Comparison of ENCODE assay signal across 1 cellular context in genomic region chr17:40499551-40500189, GRCh38.
TF ChIP-seq lines count a peak whose summit lies in the region.

No MANE protein-coding gene starts in this region.

TF ChIP-seq in HepG2, 621 proteins besides CTCF, POLR2A, EP300 and RAD21 (continued from another document and continues in another):
- TF ChIP-seq ZNF513 (CRISPR knock-in tag; conservative IDR thresholded peaks at IDR 0.05) (no peak), ZNF30 (CRISPR knock-in tag; IDR thresholded peaks at IDR 0.05) (no peak), ETV5 (CRISPR knock-in tag; IDR thresholded peaks at IDR 0.05; ENCODE audit: borderline replicate concordance) (peak; percentile 48; the same call in 1 of the 2 replicates), SMAD3 (CRISPR knock-in tag; IDR thresholded peaks at IDR 0.05) (no peak), ZNF318 (CRISPR knock-in tag; IDR thresholded peaks at IDR 0.05) (no peak), ZBTB7A (CRISPR knock-in tag; IDR thresholded peaks at IDR 0.05) (no peak), PCBP2 (optimal IDR thresholded peaks at IDR 0.05; ENCODE audit: low read depth, low read length, poor library complexity, severe bottlenecking) (no peak), PCBP1 (IDR thresholded peaks at IDR 0.05; ENCODE audit: borderline replicate concordance, low read depth, low read length) (no peak), ZNF142 (CRISPR knock-in tag; IDR thresholded peaks at IDR 0.05) (no peak), FOXA3 (CRISPR knock-in tag; IDR thresholded peaks at IDR 0.05) (no peak), ZEB1 (IDR thresholded peaks at IDR 0.05; ENCODE audit: insufficient replicate concordance, low read depth) (no peak), ZNF576 (CRISPR knock-in tag; IDR thresholded peaks at IDR 0.05) (no peak), TEAD2 (CRISPR knock-in tag; IDR thresholded peaks at IDR 0.05) (no peak), ZNF788 (CRISPR knock-in tag; IDR thresholded peaks at IDR 0.05; ENCODE audit: borderline replicate concordance) (no peak), KDM5B (CRISPR knock-in tag; IDR thresholded peaks at IDR 0.05; ENCODE audit: borderline replicate concordance) (no peak), STAT6 (CRISPR knock-in tag; IDR thresholded peaks at IDR 0.05; ENCODE audit: borderline replicate concordance) (no peak), CENPT (CRISPR knock-in tag; IDR thresholded peaks at IDR 0.05; ENCODE audit: low read depth) (no peak; the same call in 1 of the 2 replicates), ZNF550 (CRISPR knock-in tag; IDR thresholded peaks at IDR 0.05; ENCODE audit: borderline replicate concordance) (no peak; the same call in 1 of the 2 replicates), ZBED4 (CRISPR knock-in tag; IDR thresholded peaks at IDR 0.05; ENCODE audit: borderline replicate concordance) (peak; percentile 79; the same call in 1 of the 2 replicates), NBN (conservative IDR thresholded peaks at IDR 0.05) (no peak), ZBTB38 (CRISPR knock-in tag; IDR thresholded peaks at IDR 0.05) (no peak), ZNF547 (CRISPR knock-in tag; IDR thresholded peaks at IDR 0.05) (no peak), CHD4 (IDR thresholded peaks at IDR 0.05; ENCODE audit: borderline replicate concordance, low read length) (no peak), ZNF782 (CRISPR knock-in tag; IDR thresholded peaks at IDR 0.05; ENCODE audit: borderline replicate concordance) (no peak), NFE2L2 (IDR thresholded peaks at IDR 0.05; ENCODE audit: low read length) (no peak), ZC3H13 (CRISPR knock-in tag; IDR thresholded peaks at IDR 0.05) (no peak), RFX1 (IDR thresholded peaks at IDR 0.05) (no peak), ZNF430 (CRISPR knock-in tag; IDR thresholded peaks at IDR 0.05) (no peak), SUZ12 (IDR thresholded peaks at IDR 0.05; ENCODE audit: low read depth, low read length) (no peak), ZBTB1 (CRISPR knock-in tag; IDR thresholded peaks at IDR 0.05; ENCODE audit: borderline replicate concordance) (no peak; the same call in 1 of the 2 replicates), ZNF580 (CRISPR knock-in tag; IDR thresholded peaks at IDR 0.05; ENCODE audit: borderline replicate concordance, low read depth) (no peak), ZNF20 (CRISPR knock-in tag; IDR thresholded peaks at IDR 0.05) (no peak), ZNF18 (CRISPR knock-in tag; IDR thresholded peaks at IDR 0.05; ENCODE audit: insufficient replicate concordance) (no peak)
